In the genomic region with DNA sequence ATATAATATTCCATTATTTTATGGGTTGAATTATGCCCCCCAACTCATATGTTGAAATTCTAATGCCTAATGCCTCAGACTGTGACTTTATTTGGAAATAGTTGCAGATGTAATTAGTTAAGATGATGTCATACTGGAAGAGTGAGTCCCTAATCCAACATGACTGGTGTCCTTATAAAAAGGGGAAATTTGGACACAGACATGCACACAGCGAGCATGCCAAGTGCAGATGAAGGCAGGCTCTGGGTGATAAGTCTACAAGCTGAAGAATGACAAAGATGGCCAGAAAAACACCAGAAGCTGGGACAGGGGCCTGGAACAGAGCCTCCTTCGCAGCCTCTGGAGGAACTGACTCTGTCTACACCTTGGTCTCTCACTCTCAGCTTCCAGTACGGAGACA, we compare ENCODE assay signal across 27 cellular contexts. TPM values are rescaled to one million over a fixed set of nuclear protein-coding genes. Genes with fewer than 3 reads are reported as not detected.
"Had no signal": no experiment of that assay in that cellular context is flagged by ENCODE, and none has a peak within 500 bp of the region (broad histone marks: within the 10 kb centered on the region; RNA-seq: fewer than 3 reads in every experiment).

No MANE protein-coding gene starts in this region.

- H3K36me3 ChIP-seq: adrenal gland, Peyer's patch had no signal

- DNase-seq: activated CD4-positive, alpha-beta memory T cell treated with anti-CD3 and anti-CD28 coated beads for 36 hours; activated CD4-positive, alpha-beta T cell treated with anti-CD3 and anti-CD28 coated beads, Interleukin-2, amount 10 ng/mL, durations not matched to agents 7 days and 5 days; activated CD4-positive, CD25-positive, alpha-beta regulatory T cell; activated gamma-delta T cell treated with Interleukin-2 at 50 U/mL for 16 hours; activated naive CD4-positive, alpha-beta T cell treated with anti-CD3 and anti-CD28 coated beads, Interleukin-2, amount 10 ng/mL, durations not matched to agents 7 days and 5 days; activated naive CD8-positive, alpha-beta T cell treated with anti-CD3 and anti-CD28 coated beads for 36 hours; activated T-cell treated with anti-CD3 and anti-CD28 coated beads, Interleukin-2, amount 50 U/mL, for 72 hours; anterior cingulate cortex; body of pancreas; NCI-H1092 treated with DMSO at 0.1 percent for 48 hours; NCI-H1417 treated with DMSO at 0.1 percent for 48 hours; NCI-H1694; NCI-H2029; NCI-H2107; NCI-H345; NCI-H510A treated with DMSO at 0.1 percent for 48 hours; NCI-H69; Peyer's patch; SHP77 treated with DMSO at 0.1 percent for 48 hours; T-helper 9 cell had no signal

- H3K27ac ChIP-seq: adrenal gland, body of pancreas, KMS-11, Peyer's patch, RWPE1, VCaP had no signal

- H3K9me3 ChIP-seq: adrenal gland, body of pancreas, Peyer's patch had no signal

- ATAC-seq: activated T-cell treated with anti-CD3 and anti-CD28 coated beads, Interleukin-2, amount 50 U/mL, for 72 hours; body of pancreas had no signal

- H3K4me3 ChIP-seq: adrenal gland, body of pancreas, Peyer's patch had no signal

- FAIRE-seq: bronchial epithelial cell, TTC549 had no signal

- H3K9ac ChIP-seq: KMS-11 had no signal

- H3K4me1 ChIP-seq: Peyer's patch had no signal

- H3K4me2 ChIP-seq: KMS-11 had no signal

- H3K27me3 ChIP-seq: adrenal gland, body of pancreas, Peyer's patch had no signal

RNA-seq across cellular contexts. Expression of gene ASAP2, which starts 10.0 kb away (rescaled TPM):
- polyA plus RNA-seq: IgD-negative memory B cell had no signal
